Comparison of ENCODE assay signal across 19 cellular contexts in genomic region chr17:80000955-80001354, GRCh38. TPM values are rescaled to one million over a fixed set of nuclear protein-coding genes. Genes with fewer than 3 reads are reported as not detected.
DNase-seq lines count a peak whose midpoint lies in the region; ATAC-seq and TF ChIP-seq lines count a peak whose summit lies in the region.
"Had no signal": no experiment of that assay in that cellular context is flagged by ENCODE, and none has a peak within 500 bp of the region (broad histone marks: within the 10 kb centered on the region; RNA-seq: fewer than 3 reads in every experiment).

No MANE protein-coding gene starts in this region.

- no peak overlapping the region for H3K27ac Mint-ChIP-seq in activated CD4-positive, alpha-beta T cell treated with anti-CD3 and anti-CD28 coated beads, Interleukin-2, amount 10 ng/mL, durations not matched to agents 7 days and 5 days
- no peak overlapping the region for H3K27ac Mint-ChIP-seq in activated T-cell treated with anti-CD3 and anti-CD28 coated beads, Interleukin-2, amount 50 U/mL, for 24 hours
- H3K27ac Mint-ChIP-seq: GM23338 had no signal

- TF ChIP-seq POLR2A in heart left ventricle (IDR thresholded peaks at IDR 0.05) (no peak), stomach (IDR thresholded peaks at IDR 0.05) (no peak)

- no peak for TF ChIP-seq EP300 in stomach (IDR thresholded peaks at IDR 0.05)

- CTCF ChIA-PET in activated CD4-positive, alpha-beta T cell treated with anti-CD3 and anti-CD28 coated beads, Interleukin-2, amount 10 ng/mL, durations not matched to agents 7 days and 5 days (lab: Charles Lee): interaction anchor here (1.7 kb wide), 1 partner anchor 10 kb away, joined by 5 read pairs; no protein-coding TSS in a partner anchor

- no peaks in the 10 kb centered on the region for H3K36me3 Mint-ChIP-seq in activated CD4-positive, alpha-beta T cell treated with anti-CD3 and anti-CD28 coated beads, Interleukin-2, amount 10 ng/mL, durations not matched to agents 7 days and 5 days (ENCODE audit: low read depth)
- no peaks in the 10 kb centered on the region for H3K36me3 Mint-ChIP-seq in activated T-cell treated with anti-CD3 and anti-CD28 coated beads, Interleukin-2, amount 50 U/mL, for 24 hours (ENCODE audit: low read depth)
- H3K36me3 Mint-ChIP-seq: CD4-positive, CD25-positive, alpha-beta regulatory T cell had no signal

- H3K9me3 ChIP-seq in heart left ventricle (no peaks in the 10 kb centered on the region), stomach smooth muscle (ENCODE audit: control insufficient read depth in 2 of 2, low read length in 2 of 2) (no peaks in the 10 kb centered on the region), stomach (no peaks in the 10 kb centered on the region)

- H3K4me1 ChIP-seq in heart left ventricle (peaks cover 0 to 26% (median 5%) of the 10 kb centered on the region in 12 donors), stomach smooth muscle (ENCODE audit: control insufficient read depth, insufficient read depth, low read length) (peaks cover 10% of the 10 kb centered on the region), stomach (peaks cover 8 to 30% (median 18%) of the 10 kb centered on the region in 4 donors)

- H3K27ac ChIP-seq in heart left ventricle (peak overlapping the region in 5 of 12 donors; percentile 26 to 64 (median 53)), stomach smooth muscle (ENCODE audit: low read length) (peak overlapping the region; percentile 41), stomach (peak overlapping the region in 1 of 5 donors; percentile 14)

- no peak for TF ChIP-seq CTCF in heart left ventricle (IDR thresholded peaks at IDR 0.05)
- TF ChIP-seq CTCF in stomach (IDR thresholded peaks at IDR 0.05): no peak

- DNase-seq in cerebellum (ENCODE audit: low spot score) (peak; percentile 50), heart left ventricle (peak in 3 of 5 donors; percentile 41 to 52 (median 52)), medulla oblongata (ENCODE audit: extremely low spot score) (peak; percentile 47), stomach (no peak)
- DNase-seq in activated CD4-positive, alpha-beta T cell treated with anti-CD3 and anti-CD28 coated beads, Interleukin-2, amount 10 ng/mL, durations not matched to agents 7 days and 5 days: no peak
- DNase-seq in activated T-cell treated with anti-CD3 and anti-CD28 coated beads, Interleukin-2, amount 50 U/mL, for 24 hours: no peak
- DNase-seq: CD4-positive, CD25-positive, alpha-beta regulatory T cell; DMS153; GDM1; HCEC 1CT; KBM-7; NCI-H1092; NCI-H1436 treated with DMSO at 0.1 percent for 48 hours; NCI-H2081; NCI-H2171; NCI-H526 treated with DMSO at 0.1 percent for 48 hours; OCI-M1 had no signal

- WGBS in heart left ventricle, 4 donors: 72 to 83% (median 76%) methylated on average over 8 to 12 of the region's 12 CpGs
- WGBS in stomach, 5 donors: 79 to 93% (median 89%) methylated on average over 12 of the region's 12 CpGs

- peak; percentile 61 to 78 (median 68) for ATAC-seq in heart left ventricle
- ATAC-seq: GM23338 had no signal

- H3K36me3 ChIP-seq in heart left ventricle (peaks cover 0 to 5% (median 0%) of the 10 kb centered on the region in 9 donors), stomach smooth muscle (ENCODE audit: control insufficient read depth in 2 of 2, insufficient read depth in 2 of 2, low read length in 2 of 2) (no peaks in the 10 kb centered on the region), stomach (peaks cover 0 to 25% (median 21%) of the 10 kb centered on the region in 4 donors)

- no peak overlapping the region for H3K9ac ChIP-seq in stomach smooth muscle (ENCODE audit: low read length in 2 of 2)

- H3K27me3 Mint-ChIP-seq in activated CD4-positive, alpha-beta T cell treated with anti-CD3 and anti-CD28 coated beads, Interleukin-2, amount 10 ng/mL, durations not matched to agents 7 days and 5 days: no peaks in the 10 kb centered on the region
- H3K27me3 Mint-ChIP-seq in activated T-cell treated with anti-CD3 and anti-CD28 coated beads, Interleukin-2, amount 50 U/mL, for 24 hours: no peaks in the 10 kb centered on the region
- H3K27me3 Mint-ChIP-seq: CD4-positive, CD25-positive, alpha-beta regulatory T cell had no signal

- no peaks in the 10 kb centered on the region for H3K9me3 Mint-ChIP-seq in activated CD4-positive, alpha-beta T cell treated with anti-CD3 and anti-CD28 coated beads, Interleukin-2, amount 10 ng/mL, durations not matched to agents 7 days and 5 days
- H3K9me3 Mint-ChIP-seq in activated T-cell treated with anti-CD3 and anti-CD28 coated beads, Interleukin-2, amount 50 U/mL, for 24 hours: no peaks in the 10 kb centered on the region
- H3K9me3 Mint-ChIP-seq: GM23338 had no signal

- peak overlapping the region in 1 of 12 donors; percentile 7 for H3K4me3 ChIP-seq in heart left ventricle
- peak overlapping the region in 1 of 2 donors; percentile 52 for H3K4me3 ChIP-seq in stomach smooth muscle (ENCODE audit: low read length in 2 of 2)
- H3K4me3 ChIP-seq in stomach: no peak overlapping the region
- H3K4me3 ChIP-seq: GM23338 had no signal

- peaks cover 28% of the 10 kb centered on the region for H3K4me1 Mint-ChIP-seq in activated CD4-positive, alpha-beta T cell treated with anti-CD3 and anti-CD28 coated beads, Interleukin-2, amount 10 ng/mL, durations not matched to agents 7 days and 5 days
- H3K4me1 Mint-ChIP-seq in activated T-cell treated with anti-CD3 and anti-CD28 coated beads, Interleukin-2, amount 50 U/mL, for 24 hours (ENCODE audit: low read depth): peaks cover 28% of the 10 kb centered on the region

- POLR2A ChIA-PET in activated CD4-positive, alpha-beta T cell treated with anti-CD3 and anti-CD28 coated beads, Interleukin-2, amount 10 ng/mL, durations not matched to agents 7 days and 5 days (lab: Charles Lee): no interaction called here

- H3K27me3 ChIP-seq in heart left ventricle: no peaks in the 10 kb centered on the region
- no peaks in the 10 kb centered on the region for H3K27me3 ChIP-seq in stomach smooth muscle (ENCODE audit: control insufficient read depth in 1 of 2, insufficient read depth in 2 of 2, low read length in 2 of 2)
- H3K27me3 ChIP-seq in stomach: no peaks in the 10 kb centered on the region

- no peak overlapping the region for H3K4me3 Mint-ChIP-seq in activated CD4-positive, alpha-beta T cell treated with anti-CD3 and anti-CD28 coated beads, Interleukin-2, amount 10 ng/mL, durations not matched to agents 7 days and 5 days
- no peak overlapping the region for H3K4me3 Mint-ChIP-seq in activated T-cell treated with anti-CD3 and anti-CD28 coated beads, Interleukin-2, amount 50 U/mL, for 24 hours
- H3K4me3 Mint-ChIP-seq: CD4-positive, CD25-positive, alpha-beta regulatory T cell; GM23338 had no signal

- intact Hi-C loops in heart left ventricle (cut with DNase I) (loop anchor here in 4 of 10 donors (10.0 kb wide), 3 partner anchors 74 to 254 kb away; no protein-coding TSS in a partner anchor), stomach (cut with DNase I; ENCODE audit: low total_unique reads) (no loop called here)

RNA-seq across cellular contexts. Expression of gene TBC1D16, which starts 34.7 kb away (rescaled TPM):
- total RNA-seq in cerebellum: 49.1 TPM
- 10 to 100 TPM; 12.3 to 22.1 (median 17.5) TPM for total RNA-seq in heart left ventricle
- polyA plus RNA-seq in heart left ventricle: 10 to 100 TPM in 1 of 2 donors, 1 to 10 TPM in 1; 5.3 to 14.1 TPM
- 10 to 100 TPM; 12.7 to 22.2 (median 21.0) TPM for total RNA-seq in stomach
- polyA plus RNA-seq in stomach: 10 to 100 TPM in 1 of 3 donors, 1 to 10 TPM in 2; 3.0 to 17.1 (median 6.6) TPM
- total RNA-seq in activated CD4-positive, alpha-beta T cell treated with anti-CD3 and anti-CD28 coated beads, Interleukin-2, amount 10 ng/mL, durations not matched to agents 7 days and 5 days: 1 to 10 TPM in 1 of 2 experiments, under 1 TPM in 1; 0.74 to 1.2 TPM

RNA-seq across cellular contexts. Expression of gene CCDC40, which starts 35.5 kb away (rescaled TPM):
- total RNA-seq in cerebellum (12.2 TPM), heart left ventricle (1 to 10 TPM; 2.4 to 9.0 (median 5.9) TPM), stomach (10 to 100 TPM in 2 of 5 donors, 1 to 10 TPM in 3; 3.5 to 56.2 (median 5.8) TPM)
- polyA plus RNA-seq in heart left ventricle (1 to 10 TPM; 2.7 to 6.1 TPM), stomach (1 to 10 TPM in 2 of 3 donors, under 1 TPM in 1; 0.61 to 2.2 (median 1.6) TPM)
- not detected for total RNA-seq in activated CD4-positive, alpha-beta T cell treated with anti-CD3 and anti-CD28 coated beads, Interleukin-2, amount 10 ng/mL, durations not matched to agents 7 days and 5 days
- polyA plus RNA-seq: CD4-positive, CD25-positive, alpha-beta regulatory T cell had no signal

Comparison
In these comparisons a context has a peak if more than half of its experiments do, and no peak if none do; other contexts are left out.
1. DNase-seq: peak in cerebellum (single experiment), heart left ventricle (3 of 5) and medulla oblongata (single experiment); none in stomach (single experiment), activated CD4-positive, alpha-beta T cell treated with anti-CD3 and anti-CD28 coated beads, Interleukin-2, amount 10 ng/mL, durations not matched to agents 7 days and 5 days (single experiment) and activated T-cell treated with anti-CD3 and anti-CD28 coated beads, Interleukin-2, amount 50 U/mL, for 24 hours (single experiment).
2. RNA of gene TBC1D16, which starts 34.7 kb away (total RNA-seq): 49.1 TPM in cerebellum (single experiment), 12.7 to 22.2 TPM in stomach and 12.3 to 22.1 TPM in heart left ventricle; 0.74 to 1.2 TPM in activated CD4-positive, alpha-beta T cell treated with anti-CD3 and anti-CD28 coated beads, Interleukin-2, amount 10 ng/mL, durations not matched to agents 7 days and 5 days; every median in the first group is over 4 times any median in the second.